9 cellular contexts compared by ENCODE assay signal in genomic region chr10:73871915-73872710, GRCh38. TPM values are rescaled to one million over a fixed set of nuclear protein-coding genes. Genes with fewer than 3 reads are reported as not detected.
DNase-seq lines count a peak whose midpoint lies in the region; ATAC-seq, FAIRE-seq and TF ChIP-seq lines count a peak whose summit lies in the region.
"Had no signal": no experiment of that assay in that cellular context is flagged by ENCODE, and none has a peak within 500 bp of the region (broad histone marks: within the 10 kb centered on the region; RNA-seq: fewer than 3 reads in every experiment).

No MANE protein-coding gene starts in this region.

- H3K4me3 ChIP-seq in A673 (ENCODE audit: low read depth, low read length, poor library complexity, severe bottlenecking) = no peak overlapping the region
- H3K4me3 ChIP-seq in K562 = no peak overlapping the region
- peak overlapping the region in 1 of 2 donors; percentile 18 for H3K4me3 ChIP-seq in aorta (ENCODE audit: low read length in 2 of 2)
- peak overlapping the region in 1 of 2 donors; percentile 26 for H3K4me3 ChIP-seq in kidney (ENCODE audit: low read length in 2 of 2)

- no TSS peak for BruUV-seq in A673 (replicated peaks; lab: Mats Ljungman, UMichigan)
- BruUV-seq in K562 (replicated peaks; lab: Mats Ljungman, UMichigan) = TSS peak; percentile 32

- TF ChIP-seq CTCF in A673 (conservative IDR thresholded peaks at IDR 0.05; ENCODE audit: low read depth, low read length) (no peak; the same call in 1 of the 2 replicates), K562 (IDR thresholded peaks at IDR 0.05 in 2 of 3, conservative IDR thresholded peaks at IDR 0.05 in 1 of 3; ENCODE audit: insufficient read depth in 2 of 3, low read depth in 1 of 3, low read length in 3 of 3) (no peak), kidney (IDR thresholded peaks at IDR 0.05; ENCODE audit: borderline replicate concordance, extremely low read depth, insufficient read depth) (no peak)

- H3K27me3 ChIP-seq in A673 (replicated peaks; ENCODE audit: insufficient read depth, low read depth, low read length, poor library complexity) (no peaks in the 10 kb centered on the region), K562 (ENCODE audit: control insufficient read depth in 2 of 2, insufficient read depth in 2 of 2, low read length in 2 of 2) (no peaks in the 10 kb centered on the region), aorta (ENCODE audit: control insufficient read depth in 1 of 2, insufficient read depth in 2 of 2, low read length in 1 of 2) (no peaks in the 10 kb centered on the region)

- no peak overlapping the region for H2AFZ ChIP-seq in K562 (ENCODE audit: low read depth, low read length)

- CTCF ChIA-PET in A673 (lab: Charles Lee) = interaction anchor here (0.6 kb wide), 1 partner anchor 96 kb away, joined by 3 read pairs; no protein-coding TSS in a partner anchor
- CTCF ChIA-PET in K562 (lab: Yijun Ruan, JAX; ENCODE audit: low intra/inter-chr PET ratio) = no interaction called here

- no peak for TF ChIP-seq POLR2A in K562 (conservative IDR thresholded peaks at IDR 0.05)

- H3K9me1 ChIP-seq in K562 (ENCODE audit: control insufficient read depth, insufficient read depth, low read length) = no peaks in the 10 kb centered on the region

- in situ Hi-C loops in K562 (cut with MboI) = loop anchor here (10.0 kb wide), 1 partner anchor 337 kb away; no protein-coding TSS in a partner anchor

- H3K9ac ChIP-seq in K562 (ENCODE audit: insufficient read depth in 1 of 2, low read depth in 2 of 2, low read length in 2 of 2) (no peak overlapping the region), kidney (ENCODE audit: low read length in 2 of 2) (no peak overlapping the region)

- H3K79me2 ChIP-seq in K562 (ENCODE audit: control insufficient read depth, insufficient read depth, low read length) = peaks cover 18% of the 10 kb centered on the region

- DNase-seq in A673 (ENCODE audit: low spot score) (peak; percentile 39), HCEC 1CT (peak; percentile 6), K562 (ENCODE audit: extremely low read depth in 1 of 4, low spot score in 3 of 4) (no peak), lung microvascular endothelial cell (ENCODE audit: low read depth in 2 of 2) (peak; percentile 38 to 58), NCI-H1417 treated with DMSO at 0.1 percent for 48 hours (lab: John Stamatoyannopoulos, UW) (no peak), aorta (no peak), kidney (no peak)

- peaks cover 7% of the 10 kb centered on the region for H3K36me3 ChIP-seq in A673 (ENCODE audit: insufficient read depth, low read length, poor library complexity, severe bottlenecking)
- peaks cover 60% of the 10 kb centered on the region for H3K36me3 ChIP-seq in K562 (ENCODE audit: control insufficient read depth, insufficient read depth, low read length)
- peaks cover 0 to 6% of the 10 kb centered on the region in 2 donors for H3K36me3 ChIP-seq in aorta (ENCODE audit: control insufficient read depth in 1 of 2, insufficient read depth in 2 of 2, low read length in 1 of 2)
- H3K36me3 ChIP-seq in kidney (ENCODE audit: control insufficient read depth in 1 of 2, insufficient read depth in 2 of 2, low read length in 2 of 2) = peaks cover 0 to 10% of the 10 kb centered on the region in 2 donors

- no peak for TF ChIP-seq RAD21 in K562 (CRISPR knock-in tag; conservative IDR thresholded peaks at IDR 0.05 in 1 of 2, IDR thresholded peaks at IDR 0.05 in 1 of 2)

- H3K4me1 ChIP-seq in A673 (ENCODE audit: insufficient read depth, low read length, poor library complexity, severe bottlenecking) (peaks cover 7% of the 10 kb centered on the region), K562 (replicated peaks in 1 of 2; ENCODE audit: control insufficient read depth in 2 of 2, insufficient read depth in 2 of 2, low read length in 2 of 2) (peaks cover 16 to 23% of the 10 kb centered on the region in 2 experiments), aorta (ENCODE audit: control insufficient read depth in 1 of 2, insufficient read depth in 2 of 2, low read length in 2 of 2) (peaks cover 2% of the 10 kb centered on the region in 2 donors), kidney (ENCODE audit: control insufficient read depth in 1 of 2, insufficient read depth in 1 of 2, low read depth in 1 of 2, low read length in 2 of 2) (peaks cover 8 to 11% of the 10 kb centered on the region in 2 donors)

- intact Hi-C loops in A673 (cut with micrococcal nuclease; ENCODE audit: unreplicated experiment) = no loop called here
- intact Hi-C loops in K562 (cut with micrococcal nuclease) = no loop called here
- intact Hi-C loops in aorta (cut with DNase I) = loop anchor here in 1 of 2 donors (5.0 kb wide), 1 partner anchor 100 kb away; a partner anchor contains a TSS
- intact Hi-C loops in kidney (cut with DNase I) = no loop called here

- H3K4me2 ChIP-seq in K562 (ENCODE audit: insufficient read depth, low read length) = no peak overlapping the region

- H3K9me3 ChIP-seq in A673 (ENCODE audit: low read depth, low read length, poor library complexity, severe bottlenecking) (no peaks in the 10 kb centered on the region), K562 (replicated peaks; ENCODE audit: control insufficient read depth, insufficient read depth, low read depth, low read length) (no peaks in the 10 kb centered on the region), aorta (ENCODE audit: control insufficient read depth, low read length) (no peaks in the 10 kb centered on the region), kidney (ENCODE audit: control insufficient read depth in 1 of 2, low read length in 2 of 2) (no peaks in the 10 kb centered on the region)

- no peak for TF ChIP-seq EP300 in K562 (IDR thresholded peaks at IDR 0.05; ENCODE audit: low read length)

- H3K27ac ChIP-seq in A673 (ENCODE audit: low read depth, low read length, poor library complexity, severe bottlenecking) (no peak overlapping the region), K562 (ENCODE audit: extremely low read depth, low read depth, low read length) (no peak overlapping the region), aorta (ENCODE audit: low read depth in 1 of 2, low read length in 2 of 2) (peak overlapping the region in 1 of 2 donors; percentile 60), kidney (ENCODE audit: low read depth in 2 of 2, low read length in 2 of 2) (peak overlapping the region in 1 of 2 donors; percentile 3)

- ATAC-seq in K562 (no peak), aorta (ENCODE audit: low FRiP score) (no peak), HG03378 (IDR thresholded peaks at IDR 0.05; ENCODE audit: unreplicated experiment) (no peak)

- POLR2A ChIA-PET in A673 (lab: Charles Lee; ENCODE audit: low non-redundant PET) (no interaction called here), K562 (lab: Yijun Ruan, JAX) (interaction anchor here (0.7 to 1.1 kb wide), 5 partner anchors 9 to 69 kb away, joined by 3 to 5 read pairs (median 4); no protein-coding TSS in a partner anchor)

- FAIRE-seq in K562 (lab: Jason Lieb, UNC) (no peak), kidney (lab: Jason Lieb, UNC) (no peak)
- FAIRE-seq: TTC549 had no signal

- WGBS in K562 (ENCODE audit: insufficient coverage, low coverage, missing lambda C conversion rate) = 86% methylated on average over 7 of the region's 7 CpGs
- 27 to 34% methylated on average over 7 of the region's 7 CpGs for WGBS in aorta, 2 donors

- peaks cover 14% of the 10 kb centered on the region; the same call in 1 of the 2 replicates for H4K20me1 ChIP-seq in K562 (replicated peaks; ENCODE audit: control insufficient read depth, insufficient read depth, low read length)

RNA-seq across cellular contexts. Expression of gene CAMK2G, which starts 2.2 kb away (rescaled TPM):
- 32.7 and 40.3 TPM in 2 replicates for total RNA-seq in A673 (2021)
- 79.9 and 93.7 TPM in 2 replicates for total RNA-seq in K562 (2011; cell fraction: chromatin; rRNA removed; ENCODE audit: low replicate concordance)
- 44.9 and 53.3 TPM in 2 replicates for total RNA-seq in K562 (2011; cell fraction: nucleolus; rRNA removed)
- 65.0 and 92.5 TPM in 2 replicates for total RNA-seq in K562 (2011; cell fraction: nucleoplasm; rRNA removed)
- total RNA-seq in K562 (2014; rRNA removed) = 23.4 and 26.7 TPM in 2 replicates
- 22.3 and 25.1 TPM in 2 replicates for total RNA-seq in K562 (2014; rRNA removed; fragmentation: Illumina TruSeq; extraction: Trizol)
- 32.2 and 33.2 TPM in 2 replicates for total RNA-seq in K562 (2015; rRNA removed; fragmentation: Illumina TruSeq; extraction: Trizol)
- 29.5 and 32.6 TPM in 2 replicates for total RNA-seq in K562 (2021)
- 37.5 and 41.6 TPM in 2 replicates for polyA plus RNA-seq in K562 (2011; rRNA removed)
- 33.0 and 39.7 TPM in 2 replicates for polyA plus RNA-seq in K562 (2011; cell fraction: cytosol; rRNA removed)
- polyA plus RNA-seq in K562 (2011; cell fraction: nucleus; rRNA removed) = 69.4 and 73.5 TPM in 2 replicates
- 27.5 and 30.5 TPM in 2 replicates for polyA plus RNA-seq in K562 (2012)
- polyA plus RNA-seq in K562 (2014; fragmentation: Illumina TruSeq; extraction: Trizol) = 35.5 and 37.9 TPM in 2 replicates
- 10 to 100 TPM in 1 of 2 experiments, 1 to 10 TPM in 1; 9.0 to 10.4 TPM for polyA plus RNA-seq in K562 (2014; fragmentation: Nextera tagmentation; extraction: Ambion mirVana)
- polyA plus RNA-seq in K562 (2014; rRNA removed) = 36.2 and 37.2 TPM in 2 replicates
- polyA minus RNA-seq in K562 (2011; rRNA and poly(A)+ RNA removed) = 31.1 and 31.9 TPM in 2 replicates
- 18.9 and 20.7 TPM in 2 replicates for polyA minus RNA-seq in K562 (2011; cell fraction: cytosol; rRNA and poly(A)+ RNA removed)
- 25.0 and 38.0 TPM in 2 replicates for polyA minus RNA-seq in K562 (2011; cell fraction: nucleus; rRNA and poly(A)+ RNA removed)
- total RNA-seq in lung microvascular endothelial cell = 16.7 and 19.0 TPM in 2 replicates
- 10 to 100 TPM; 70.6 to 76.7 TPM for total RNA-seq in aorta
- polyA plus RNA-seq in aorta = 10 to 100 TPM; 37.1 to 70.9 TPM
- total RNA-seq in kidney = 29.1 TPM
- 21.0 TPM for polyA plus RNA-seq in kidney (ENCODE audit: insufficient read depth, low read depth, low replicate concordance)

RNA-seq across cellular contexts. Expression of gene PLAU, which starts 38.8 kb away (rescaled TPM):
- total RNA-seq in A673 (2021) (6.9 and 8.3 TPM in 2 replicates), K562 (2014; rRNA removed) (2.1 and 2.9 TPM in 2 replicates), K562 (2014; rRNA removed; fragmentation: Illumina TruSeq; extraction: Trizol) (3.2 and 3.3 TPM in 2 replicates), K562 (2015; rRNA removed; fragmentation: Illumina TruSeq; extraction: Trizol) (16.9 and 17.5 TPM in 2 replicates), K562 (2021) (4.1 and 4.4 TPM in 2 replicates), lung microvascular endothelial cell (1.6 and 12.4 TPM in 2 replicates), aorta (10 to 100 TPM; 33.6 to 35.4 TPM), kidney (40.8 TPM)
- 2.8 and 5.6 TPM in 2 replicates for total RNA-seq in K562 (2011; cell fraction: chromatin; rRNA removed; ENCODE audit: low replicate concordance)
- total RNA-seq in K562 (2011; cell fraction: nucleolus; rRNA removed) = 4.2 and 6.7 TPM in 2 replicates
- total RNA-seq in K562 (2011; cell fraction: nucleoplasm; rRNA removed) = 4.4 and 4.9 TPM in 2 replicates
- polyA plus RNA-seq in K562 (2011; rRNA removed) (3.4 and 5.8 TPM in 2 replicates), K562 (2014; fragmentation: Illumina TruSeq; extraction: Trizol) (4.6 and 4.9 TPM in 2 replicates), K562 (2014; fragmentation: Nextera tagmentation; extraction: Ambion mirVana) (1 to 10 TPM; 2.3 to 2.5 TPM), K562 (2014; rRNA removed) (2.6 and 4.2 TPM in 2 replicates), aorta (10 to 100 TPM in 1 of 2 donors, 1 to 10 TPM in 1; 9.6 to 13.6 TPM), kidney (ENCODE audit: insufficient read depth, low read depth, low replicate concordance) (82.5 TPM)
- 3.7 and 8.0 TPM in 2 replicates for polyA plus RNA-seq in K562 (2011; cell fraction: cytosol; rRNA removed)
- 11.6 and 17.7 TPM in 2 replicates for polyA plus RNA-seq in K562 (2011; cell fraction: nucleus; rRNA removed)
- polyA plus RNA-seq in K562 (2012) = 11.2 and 47.9 TPM in 2 replicates
- 2.6 and 3.6 TPM in 2 replicates for polyA minus RNA-seq in K562 (2011; rRNA and poly(A)+ RNA removed)
- 1.6 and 4.6 TPM in 2 replicates for polyA minus RNA-seq in K562 (2011; cell fraction: cytosol; rRNA and poly(A)+ RNA removed)
- polyA minus RNA-seq in K562 (2011; cell fraction: nucleus; rRNA and poly(A)+ RNA removed) = 1.6 and 3.4 TPM in 2 replicates

Comparison
In these comparisons a context has a peak if more than half of its experiments do, and no peak if none do; other contexts are left out.
1. DNase-seq: peak in A673 (single experiment), HCEC 1CT (single experiment) and lung microvascular endothelial cell (2 of 2); none in K562 (0 of 4), NCI-H1417 treated with DMSO at 0.1 percent for 48 hours (single experiment), aorta (0 of 2) and kidney (single experiment).